1 cellular context compared by ENCODE assay signal in genomic region chr1:156012051-156012817, GRCh38.
TF ChIP-seq lines count a peak whose summit lies in the region.

No MANE protein-coding gene starts in this region.

TF ChIP-seq in GM12878, 131 proteins besides CTCF, POLR2A, EP300 and RAD21 (continued from another document):
- TF ChIP-seq NR2F1 (conservative IDR thresholded peaks at IDR 0.05) = no peak
- no peak for TF ChIP-seq STAT3 (IDR thresholded peaks at IDR 0.05; ENCODE audit: low read depth, low read length)
- TF ChIP-seq IRF5 (IDR thresholded peaks at IDR 0.05; ENCODE audit: borderline replicate concordance) = no peak
- TF ChIP-seq MYB (IDR thresholded peaks at IDR 0.05; ENCODE audit: borderline replicate concordance, low read depth, low read length) = no peak
- TF ChIP-seq FOXM1 (IDR thresholded peaks at IDR 0.05; ENCODE audit: low read depth, low read length) = peak; percentile 47; the same call in 1 of the 2 replicates
- no peak for TF ChIP-seq EGR1 (IDR thresholded peaks at IDR 0.05; ENCODE audit: borderline replicate concordance in 1 of 2, low read depth in 2 of 2, low read length in 2 of 2)
- TF ChIP-seq KDM1A (IDR thresholded peaks at IDR 0.05; ENCODE audit: borderline replicate concordance) = no peak
- no peak for TF ChIP-seq BCL11A (IDR thresholded peaks at IDR 0.05; ENCODE audit: low read depth, low read length)
- 0 out of 2 replicates have a peak, but pooled peaks have one; percentile 22 for TF ChIP-seq ZNF217 (IDR thresholded peaks at IDR 0.05)
- no peak; the same call in 1 of the 2 replicates for TF ChIP-seq CHD2 (IDR thresholded peaks at IDR 0.05; ENCODE audit: borderline replicate concordance, low read depth, low read length)
- TF ChIP-seq EED (IDR thresholded peaks at IDR 0.05; ENCODE audit: low read depth) = no peak
- TF ChIP-seq ATF7 (IDR thresholded peaks at IDR 0.05; ENCODE audit: low read depth) = peak; percentile 65; the same call in 1 of the 2 replicates
- peak; percentile 47; the same call in 1 of the 2 replicates for TF ChIP-seq PML (IDR thresholded peaks at IDR 0.05; ENCODE audit: low read length)
- TF ChIP-seq TAF1 (IDR thresholded peaks at IDR 0.05; ENCODE audit: borderline replicate concordance, low read depth, low read length) = no peak
- no peak for TF ChIP-seq WRNIP1 (IDR thresholded peaks at IDR 0.05; ENCODE audit: borderline replicate concordance, low read depth, low read length)
- TF ChIP-seq ESRRA (IDR thresholded peaks at IDR 0.05; ENCODE audit: low read length) = no peak
- peak; percentile 37; the same call in 1 of the 2 replicates for TF ChIP-seq JUNB (IDR thresholded peaks at IDR 0.05)
